Comparison of ENCODE assay signal across 10 cellular contexts in the genomic region with DNA sequence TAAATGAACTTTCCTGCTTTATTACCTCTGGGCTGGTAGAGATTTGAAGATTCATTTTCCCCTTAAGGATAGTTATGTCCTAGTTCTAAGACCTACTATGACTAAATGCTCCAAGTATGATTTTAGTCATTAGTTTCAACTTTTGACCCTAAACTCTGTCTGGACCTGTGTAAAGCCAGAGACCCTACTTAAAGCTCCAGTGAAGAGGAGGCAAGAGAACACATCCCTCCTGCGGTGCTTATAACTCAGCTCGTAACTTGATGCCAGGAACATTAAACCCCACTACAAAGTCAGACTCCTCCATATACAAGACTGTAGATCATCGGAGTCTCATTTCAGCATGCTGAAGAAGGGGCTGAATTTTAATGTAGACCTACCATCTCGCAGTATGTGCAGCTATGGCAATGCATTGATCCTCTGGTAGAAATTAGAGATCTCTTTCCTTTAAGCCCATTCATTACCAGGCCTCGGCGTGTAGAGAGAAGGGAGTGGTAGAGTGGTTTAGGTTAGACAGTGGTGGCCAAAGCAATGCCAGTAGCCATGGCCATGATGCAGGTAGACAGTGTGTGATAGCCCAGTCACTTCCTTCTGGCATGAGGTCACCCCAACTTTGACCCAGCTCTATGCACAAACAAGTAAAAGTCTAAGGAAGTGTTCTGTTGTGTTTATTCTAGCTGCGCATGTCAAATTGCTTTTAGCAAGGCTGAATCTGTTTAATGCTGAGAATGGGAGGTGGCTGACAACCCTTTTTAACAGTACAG. TPM values are rescaled to one million over a fixed set of nuclear protein-coding genes. Genes with fewer than 3 reads are reported as not detected.
DNase-seq lines count a peak whose midpoint lies in the region; ATAC-seq and TF ChIP-seq lines count a peak whose summit lies in the region.
"Had no signal": no experiment of that assay in that cellular context is flagged by ENCODE, and none has a peak within 500 bp of the region (broad histone marks: within the 10 kb centered on the region; RNA-seq: fewer than 3 reads in every experiment).

No MANE protein-coding gene starts in this region.

- no peak overlapping the region for H3K4ac ChIP-seq in H9 (ENCODE audit: low read depth, low read length)

- H3K27me3 ChIP-seq in left lung (no peaks in the 10 kb centered on the region), dorsolateral prefrontal cortex (no peaks in the 10 kb centered on the region), H9 (ENCODE audit: insufficient read depth, low read length) (no peaks in the 10 kb centered on the region)
- H3K27me3 ChIP-seq: body of pancreas had no signal

- no peak overlapping the region for H3K9ac ChIP-seq in H9 (ENCODE audit: extremely low read depth, insufficient read length, low read length)

- no peak overlapping the region for H2AFZ ChIP-seq in H9 (ENCODE audit: low read length)
- H2AFZ ChIP-seq: PC-9 had no signal

- H4K20me1 ChIP-seq in H9 (ENCODE audit: control insufficient read depth, insufficient read depth, insufficient read length), result no peaks in the 10 kb centered on the region

- H3K9me3 ChIP-seq in left lung, result no peaks in the 10 kb centered on the region
- H3K9me3 ChIP-seq in H9 (ENCODE audit: control insufficient read depth, low read depth, low read length), result no peaks in the 10 kb centered on the region
- H3K9me3 ChIP-seq: body of pancreas had no signal

- H3K36me3 ChIP-seq in left lung, result no peaks in the 10 kb centered on the region

- no peak overlapping the region for H4K91ac ChIP-seq in H9 (ENCODE audit: insufficient read length, low read depth, low read length)

- H3K27ac ChIP-seq in left lung (no peak overlapping the region), dorsolateral prefrontal cortex (no peak overlapping the region), H9 (ENCODE audit: insufficient read length, low read depth, low read length) (no peak overlapping the region)
- H3K27ac ChIP-seq: body of pancreas, PC-9 had no signal

- TF ChIP-seq CTCF in left lung (IDR thresholded peaks at IDR 0.05), result no peak
- no peak for TF ChIP-seq CTCF in dorsolateral prefrontal cortex (IDR thresholded peaks at IDR 0.05 in 54 of 56, conservative IDR thresholded peaks at IDR 0.05 in 2 of 56; ENCODE audit: low read depth in 1 of 56, partially characterized antibody in 56 of 56)
- TF ChIP-seq CTCF in H9 (conservative IDR thresholded peaks at IDR 0.05), result no peak
- no peak for TF ChIP-seq CTCF in endothelial cell (IDR thresholded peaks at IDR 0.05; ENCODE audit: unreplicated experiment)

- no peak overlapping the region for H3K14ac ChIP-seq in H9 (ENCODE audit: insufficient read depth, low read length)

- H3K4me1 ChIP-seq in left lung (peaks cover 0 to 18% of the 10 kb centered on the region in 2 donors), H9 (ENCODE audit: insufficient read depth, low read length) (no peaks in the 10 kb centered on the region; the same call in 1 of the 2 replicates)
- H3K4me1 ChIP-seq: body of pancreas had no signal

- no peak overlapping the region for H3K18ac ChIP-seq in H9 (ENCODE audit: insufficient read length, low read depth, low read length)

- H4K5ac ChIP-seq in H9 (ENCODE audit: insufficient read length, low read depth, low read length), result no peak overlapping the region

- no peak overlapping the region for H3K4me3 ChIP-seq in left lung
- no peak overlapping the region for H3K4me3 ChIP-seq in dorsolateral prefrontal cortex
- H3K4me3 ChIP-seq: body of pancreas, PC-9 had no signal

- H3K56ac ChIP-seq in H9 (ENCODE audit: insufficient read length, low read depth, low read length), result no peak overlapping the region

- no peak overlapping the region for H3T11ph ChIP-seq in H9 (ENCODE audit: low read length)

- peaks cover 70% of the 10 kb centered on the region for H3K4me1 Mint-ChIP-seq in activated T-helper 1 cell treated with anti-CD3 and anti-CD28 coated beads, Interleukin-12 subunit alpha, Interleukin-12 subunit beta, Interleukin-2, Interleukin-4 antibody, amounts not matched to agents 30 ng/mL and 10 ng/mL and 1 ng/mL, durations not matched to agents 14 hours and 24 hours and 36 hours (ENCODE audit: low read depth)
- H3K4me1 Mint-ChIP-seq in H9 (peaks cover 10 to 18% of the 10 kb centered on the region in 2 experiments), endothelial cell (ENCODE audit: unreplicated experiment) (peaks cover 21% of the 10 kb centered on the region)

- H3K23ac ChIP-seq in H9 (ENCODE audit: insufficient read length, low read depth, low read length), result no peak overlapping the region

- no peaks in the 10 kb centered on the region for H3K79me2 ChIP-seq in H9 (ENCODE audit: insufficient read depth, low read length)

- DNase-seq in ELR (ENCODE audit: low read depth) (peak; percentile 83), LHCN-M2 (ENCODE audit: low read depth) (peak; percentile 56), left lung (no peak), GM19238 (ENCODE audit: insufficient read length, low spot score) (no peak), dorsolateral prefrontal cortex (no peak), H9 (no peak), endothelial cell (ENCODE audit: low spot score) (no peak)
- DNase-seq in activated T-helper 1 cell treated with anti-CD3 and anti-CD28 coated beads, Interleukin-12 subunit alpha, Interleukin-12 subunit beta, Interleukin-2, Interleukin-4 antibody, amounts not matched to agents 30 ng/mL and 10 ng/mL and 1 ng/mL, durations not matched to agents 14 hours and 24 hours and 36 hours (ENCODE audit: low spot score), result no peak
- DNase-seq: body of pancreas, PC-9 had no signal

- no peaks in the 10 kb centered on the region for H3K27me3 Mint-ChIP-seq in activated T-helper 1 cell treated with anti-CD3 and anti-CD28 coated beads, Interleukin-12 subunit alpha, Interleukin-12 subunit beta, Interleukin-2, Interleukin-4 antibody, amounts not matched to agents 30 ng/mL and 10 ng/mL and 1 ng/mL, durations not matched to agents 14 hours and 24 hours and 36 hours (ENCODE audit: insufficient read depth)
- H3K27me3 Mint-ChIP-seq in H9 (ENCODE audit: low read depth), result no peaks in the 10 kb centered on the region; the same call in 1 of the 2 replicates
- H3K27me3 Mint-ChIP-seq in endothelial cell (ENCODE audit: unreplicated experiment), result no peaks in the 10 kb centered on the region

- no peaks in the 10 kb centered on the region for H3K23me2 ChIP-seq in H9 (ENCODE audit: insufficient read length, low read depth, low read length, poor library complexity, severe bottlenecking)

- H2BK12ac ChIP-seq in H9 (ENCODE audit: insufficient read length, low read depth, low read length), result no peak overlapping the region

- H2BK15ac ChIP-seq in H9 (ENCODE audit: low read depth, low read length), result no peak overlapping the region

- H3K36me3 Mint-ChIP-seq in activated T-helper 1 cell treated with anti-CD3 and anti-CD28 coated beads, Interleukin-12 subunit alpha, Interleukin-12 subunit beta, Interleukin-2, Interleukin-4 antibody, amounts not matched to agents 30 ng/mL and 10 ng/mL and 1 ng/mL, durations not matched to agents 14 hours and 24 hours and 36 hours (ENCODE audit: low read depth), result peaks cover 8% of the 10 kb centered on the region
- peaks cover 0 to 4% (median 0%) of the 10 kb centered on the region in 3 experiments; a peak in 1 of 7 replicates for H3K36me3 Mint-ChIP-seq in H9 (ENCODE audit: insufficient read depth in 1 of 3, low read depth in 3 of 3)
- no peaks in the 10 kb centered on the region for H3K36me3 Mint-ChIP-seq in endothelial cell (ENCODE audit: low read depth, unreplicated experiment)

- H2BK20ac ChIP-seq in H9 (ENCODE audit: low read depth, low read length, poor library complexity, severe bottlenecking), result no peak overlapping the region

- H3K79me1 ChIP-seq in H9 (ENCODE audit: insufficient read depth, low read depth, low read length, poor library complexity, severe bottlenecking), result no peaks in the 10 kb centered on the region

- intact Hi-C loops in activated T-helper 1 cell treated with anti-CD3 and anti-CD28 coated beads, Interleukin-12 subunit alpha, Interleukin-12 subunit beta, Interleukin-2, Interleukin-4 antibody, amounts not matched to agents 30 ng/mL and 10 ng/mL and 1 ng/mL, durations not matched to agents 14 hours and 24 hours and 36 hours (cut with micrococcal nuclease), result no loop called here
- intact Hi-C loops in left lung (cut with DNase I) (no loop called here), dorsolateral prefrontal cortex (cut with DNase I) (loop anchor here in 1 of 2 donors (10.0 kb wide), 1 partner anchor 278 kb away; no protein-coding TSS in a partner anchor)

- no peak overlapping the region for H4K8ac ChIP-seq in H9 (replicated peaks; ENCODE audit: insufficient read length, low read depth, low read length)

- H2AK5ac ChIP-seq in H9 (ENCODE audit: insufficient read length, low read length), result no peak overlapping the region

- no CpG with 5 or more reads among the region's 7 CpGs for WGBS in H9 (ENCODE audit: extremely low coverage, insufficient read length, low lambda C conversion rate)

- H3K27ac Mint-ChIP-seq in activated T-helper 1 cell treated with anti-CD3 and anti-CD28 coated beads, Interleukin-12 subunit alpha, Interleukin-12 subunit beta, Interleukin-2, Interleukin-4 antibody, amounts not matched to agents 30 ng/mL and 10 ng/mL and 1 ng/mL, durations not matched to agents 14 hours and 24 hours and 36 hours, result peak overlapping the region; percentile 83
- peak overlapping the region in 1 of 3 experiments; percentile 12; a peak in 2 of 7 replicates for H3K27ac Mint-ChIP-seq in H9
- H3K27ac Mint-ChIP-seq in endothelial cell (ENCODE audit: unreplicated experiment), result no peak overlapping the region

- peak; percentile 18 for ATAC-seq in left lung
- ATAC-seq: body of pancreas had no signal

- H3K4me2 ChIP-seq in H9 (ENCODE audit: insufficient read depth, insufficient read length, low read length), result no peak overlapping the region
- H3K4me2 ChIP-seq: PC-9 had no signal

- no peak overlapping the region for H2BK120ac ChIP-seq in H9 (ENCODE audit: low read depth, low read length, poor library complexity, severe bottlenecking)

- H3K4me3 Mint-ChIP-seq in activated T-helper 1 cell treated with anti-CD3 and anti-CD28 coated beads, Interleukin-12 subunit alpha, Interleukin-12 subunit beta, Interleukin-2, Interleukin-4 antibody, amounts not matched to agents 30 ng/mL and 10 ng/mL and 1 ng/mL, durations not matched to agents 14 hours and 24 hours and 36 hours, result no peak overlapping the region
- H3K4me3 Mint-ChIP-seq in H9 (no peak overlapping the region), endothelial cell (ENCODE audit: unreplicated experiment) (no peak overlapping the region)

- H2BK5ac ChIP-seq in H9 (ENCODE audit: insufficient read length, low read length), result no peak overlapping the region

- H3K9me3 Mint-ChIP-seq in activated T-helper 1 cell treated with anti-CD3 and anti-CD28 coated beads, Interleukin-12 subunit alpha, Interleukin-12 subunit beta, Interleukin-2, Interleukin-4 antibody, amounts not matched to agents 30 ng/mL and 10 ng/mL and 1 ng/mL, durations not matched to agents 14 hours and 24 hours and 36 hours, result peaks cover 6% of the 10 kb centered on the region
- H3K9me3 Mint-ChIP-seq in H9, result peaks cover 3 to 10% of the 10 kb centered on the region in 2 experiments; a peak in 3 of 5 replicates
- H3K9me3 Mint-ChIP-seq in endothelial cell (ENCODE audit: unreplicated experiment), result no peaks in the 10 kb centered on the region

RNA-seq across cellular contexts. Expression of a gene that starts 34.8 kb away (rescaled TPM):
- 1.6 and 2.0 TPM in 2 replicates for total RNA-seq in LHCN-M2 (2014; rRNA removed)
- 0.35 TPM for polyA plus RNA-seq in LHCN-M2 (2012)
- total RNA-seq in activated T-helper 1 cell treated with anti-CD3 and anti-CD28 coated beads, Interleukin-12 subunit alpha, Interleukin-12 subunit beta, Interleukin-2, Interleukin-4 antibody, amounts not matched to agents 30 ng/mL and 10 ng/mL and 1 ng/mL, durations not matched to agents 14 hours and 24 hours and 36 hours, result 57.3 and 60.4 TPM in 2 replicates
- 1 to 10 TPM; 1.3 to 2.5 TPM for total RNA-seq in left lung
- total RNA-seq in dorsolateral prefrontal cortex, result 1 to 10 TPM in 3 of 120 experiments, under 1 TPM in 83, not detected in 34; 0.15 to 2.1 (median 0.46) TPM
- 5.8 and 6.7 TPM in 2 replicates for total RNA-seq in H9 (2021)
- 23.3 TPM for total RNA-seq in endothelial cell (ENCODE audit: unreplicated experiment)
- total RNA-seq: body of pancreas had no signal

Comparison
In these comparisons a context has a peak if more than half of its experiments do, and no peak if none do; other contexts are left out.
1. DNase-seq: peak in ELR (single experiment) and LHCN-M2 (single experiment); none in activated T-helper 1 cell treated with anti-CD3 and anti-CD28 coated beads, Interleukin-12 subunit alpha, Interleukin-12 subunit beta, Interleukin-2, Interleukin-4 antibody, amounts not matched to agents 30 ng/mL and 10 ng/mL and 1 ng/mL, durations not matched to agents 14 hours and 24 hours and 36 hours (single experiment), left lung (0 of 2), GM19238 (single experiment), dorsolateral prefrontal cortex (0 of 10), H9 (single experiment) and endothelial cell (single experiment).